Comparison of ENCODE assay signal across 1 cellular context in genomic region chr1:7688659-7689058, GRCh38.
A peak's percentile ranks its signal among the peaks of the same experiment; 100 is the strongest.
TF ChIP-seq lines count a peak whose summit lies in the region.

No MANE protein-coding gene starts in this region.

TF ChIP-seq in HepG2, 621 proteins besides CTCF, POLR2A, EP300 and RAD21 (continued from another document):
- TF ChIP-seq EHMT2 (IDR thresholded peaks at IDR 0.05; ENCODE audit: borderline replicate concordance, low read depth, low read length): no peak
- no peak for TF ChIP-seq ZNF749 (CRISPR knock-in tag; IDR thresholded peaks at IDR 0.05; ENCODE audit: borderline replicate concordance)
- TF ChIP-seq CREM (IDR thresholded peaks at IDR 0.05): peak; percentile 35; the same call in 1 of the 2 replicates
- no peak for TF ChIP-seq CREM (CRISPR knock-in tag; IDR thresholded peaks at IDR 0.05)
- TF ChIP-seq CCDC6 (CRISPR knock-in tag; IDR thresholded peaks at IDR 0.05): no peak
- TF ChIP-seq KLF13 (CRISPR knock-in tag; IDR thresholded peaks at IDR 0.05): no peak
- TF ChIP-seq LCORL (IDR thresholded peaks at IDR 0.05): no peak
- TF ChIP-seq LCORL (CRISPR knock-in tag; IDR thresholded peaks at IDR 0.05): peak; percentile 93
- no peak for TF ChIP-seq RNF219 (CRISPR knock-in tag; IDR thresholded peaks at IDR 0.05)
- TF ChIP-seq NFYB (CRISPR knock-in tag; IDR thresholded peaks at IDR 0.05): peak; percentile 37; the same call in 1 of the 2 replicates
- no peak for TF ChIP-seq ZNF512 (CRISPR knock-in tag; IDR thresholded peaks at IDR 0.05)
- peak; percentile 31; the same call in 1 of the 2 replicates for TF ChIP-seq ZNF605 (CRISPR knock-in tag; IDR thresholded peaks at IDR 0.05)
- TF ChIP-seq LRRFIP1 (CRISPR knock-in tag; conservative IDR thresholded peaks at IDR 0.05): no peak
- TF ChIP-seq ZNF589 (CRISPR knock-in tag; conservative IDR thresholded peaks at IDR 0.05): no peak
- TF ChIP-seq ZEB1 (IDR thresholded peaks at IDR 0.05; ENCODE audit: insufficient replicate concordance, low read depth): peak; percentile 82
- TF ChIP-seq DPF2 (CRISPR knock-in tag; IDR thresholded peaks at IDR 0.05; ENCODE audit: borderline replicate concordance, low read depth): peak; percentile 78
- peak; percentile 91 for TF ChIP-seq HNF4G (IDR thresholded peaks at IDR 0.05; ENCODE audit: borderline replicate concordance, low read depth, low read length)
- TF ChIP-seq HNF4G (CRISPR knock-in tag; IDR thresholded peaks at IDR 0.05; ENCODE audit: borderline replicate concordance, low read depth): peak; percentile 81; the same call in 1 of the 2 replicates
- TF ChIP-seq HMG20A (CRISPR knock-in tag; IDR thresholded peaks at IDR 0.05; ENCODE audit: borderline replicate concordance): peak; percentile 72; the same call in 1 of the 2 replicates
- TF ChIP-seq ZNF230 (CRISPR knock-in tag; IDR thresholded peaks at IDR 0.05): no peak
- no peak for TF ChIP-seq KDM6A (CRISPR knock-in tag; IDR thresholded peaks at IDR 0.05; ENCODE audit: low read depth)
- no peak for TF ChIP-seq GZF1 (CRISPR knock-in tag; IDR thresholded peaks at IDR 0.05)
- TF ChIP-seq, protein P1, sequence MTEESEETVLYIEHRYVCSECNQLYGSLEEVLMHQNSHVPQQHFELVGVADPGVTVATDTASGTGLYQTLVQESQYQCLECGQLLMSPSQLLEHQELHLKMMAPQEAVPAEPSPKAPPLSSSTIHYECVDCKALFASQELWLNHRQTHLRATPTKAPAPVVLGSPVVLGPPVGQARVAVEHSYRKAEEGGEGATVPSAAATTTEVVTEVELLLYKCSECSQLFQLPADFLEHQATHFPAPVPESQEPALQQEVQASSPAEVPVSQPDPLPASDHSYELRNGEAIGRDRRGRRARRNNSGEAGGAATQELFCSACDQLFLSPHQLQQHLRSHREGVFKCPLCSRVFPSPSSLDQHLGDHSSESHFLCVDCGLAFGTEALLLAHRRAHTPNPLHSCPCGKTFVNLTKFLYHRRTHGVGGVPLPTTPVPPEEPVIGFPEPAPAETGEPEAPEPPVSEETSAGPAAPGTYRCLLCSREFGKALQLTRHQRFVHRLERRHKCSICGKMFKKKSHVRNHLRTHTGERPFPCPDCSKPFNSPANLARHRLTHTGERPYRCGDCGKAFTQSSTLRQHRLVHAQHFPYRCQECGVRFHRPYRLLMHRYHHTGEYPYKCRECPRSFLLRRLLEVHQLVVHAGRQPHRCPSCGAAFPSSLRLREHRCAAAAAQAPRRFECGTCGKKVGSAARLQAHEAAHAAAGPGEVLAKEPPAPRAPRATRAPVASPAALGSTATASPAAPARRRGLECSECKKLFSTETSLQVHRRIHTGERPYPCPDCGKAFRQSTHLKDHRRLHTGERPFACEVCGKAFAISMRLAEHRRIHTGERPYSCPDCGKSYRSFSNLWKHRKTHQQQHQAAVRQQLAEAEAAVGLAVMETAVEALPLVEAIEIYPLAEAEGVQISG (CRISPR knock-in tag; IDR thresholded peaks at IDR 0.05): no peak
- TF ChIP-seq JUN (CRISPR knock-in tag; IDR thresholded peaks at IDR 0.05): peak; percentile 24; the same call in 1 of the 2 replicates
- peak; percentile 35; the same call in 1 of the 2 replicates for TF ChIP-seq THAP11 (CRISPR knock-in tag; IDR thresholded peaks at IDR 0.05)
- TF ChIP-seq, protein P2, sequence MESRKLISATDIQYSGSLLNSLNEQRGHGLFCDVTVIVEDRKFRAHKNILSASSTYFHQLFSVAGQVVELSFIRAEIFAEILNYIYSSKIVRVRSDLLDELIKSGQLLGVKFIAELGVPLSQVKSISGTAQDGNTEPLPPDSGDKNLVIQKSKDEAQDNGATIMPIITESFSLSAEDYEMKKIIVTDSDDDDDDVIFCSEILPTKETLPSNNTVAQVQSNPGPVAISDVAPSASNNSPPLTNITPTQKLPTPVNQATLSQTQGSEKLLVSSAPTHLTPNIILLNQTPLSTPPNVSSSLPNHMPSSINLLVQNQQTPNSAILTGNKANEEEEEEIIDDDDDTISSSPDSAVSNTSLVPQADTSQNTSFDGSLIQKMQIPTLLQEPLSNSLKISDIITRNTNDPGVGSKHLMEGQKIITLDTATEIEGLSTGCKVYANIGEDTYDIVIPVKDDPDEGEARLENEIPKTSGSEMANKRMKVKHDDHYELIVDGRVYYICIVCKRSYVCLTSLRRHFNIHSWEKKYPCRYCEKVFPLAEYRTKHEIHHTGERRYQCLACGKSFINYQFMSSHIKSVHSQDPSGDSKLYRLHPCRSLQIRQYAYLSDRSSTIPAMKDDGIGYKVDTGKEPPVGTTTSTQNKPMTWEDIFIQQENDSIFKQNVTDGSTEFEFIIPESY (CRISPR knock-in tag; IDR thresholded peaks at IDR 0.05): no peak
- TF ChIP-seq, protein P3, sequence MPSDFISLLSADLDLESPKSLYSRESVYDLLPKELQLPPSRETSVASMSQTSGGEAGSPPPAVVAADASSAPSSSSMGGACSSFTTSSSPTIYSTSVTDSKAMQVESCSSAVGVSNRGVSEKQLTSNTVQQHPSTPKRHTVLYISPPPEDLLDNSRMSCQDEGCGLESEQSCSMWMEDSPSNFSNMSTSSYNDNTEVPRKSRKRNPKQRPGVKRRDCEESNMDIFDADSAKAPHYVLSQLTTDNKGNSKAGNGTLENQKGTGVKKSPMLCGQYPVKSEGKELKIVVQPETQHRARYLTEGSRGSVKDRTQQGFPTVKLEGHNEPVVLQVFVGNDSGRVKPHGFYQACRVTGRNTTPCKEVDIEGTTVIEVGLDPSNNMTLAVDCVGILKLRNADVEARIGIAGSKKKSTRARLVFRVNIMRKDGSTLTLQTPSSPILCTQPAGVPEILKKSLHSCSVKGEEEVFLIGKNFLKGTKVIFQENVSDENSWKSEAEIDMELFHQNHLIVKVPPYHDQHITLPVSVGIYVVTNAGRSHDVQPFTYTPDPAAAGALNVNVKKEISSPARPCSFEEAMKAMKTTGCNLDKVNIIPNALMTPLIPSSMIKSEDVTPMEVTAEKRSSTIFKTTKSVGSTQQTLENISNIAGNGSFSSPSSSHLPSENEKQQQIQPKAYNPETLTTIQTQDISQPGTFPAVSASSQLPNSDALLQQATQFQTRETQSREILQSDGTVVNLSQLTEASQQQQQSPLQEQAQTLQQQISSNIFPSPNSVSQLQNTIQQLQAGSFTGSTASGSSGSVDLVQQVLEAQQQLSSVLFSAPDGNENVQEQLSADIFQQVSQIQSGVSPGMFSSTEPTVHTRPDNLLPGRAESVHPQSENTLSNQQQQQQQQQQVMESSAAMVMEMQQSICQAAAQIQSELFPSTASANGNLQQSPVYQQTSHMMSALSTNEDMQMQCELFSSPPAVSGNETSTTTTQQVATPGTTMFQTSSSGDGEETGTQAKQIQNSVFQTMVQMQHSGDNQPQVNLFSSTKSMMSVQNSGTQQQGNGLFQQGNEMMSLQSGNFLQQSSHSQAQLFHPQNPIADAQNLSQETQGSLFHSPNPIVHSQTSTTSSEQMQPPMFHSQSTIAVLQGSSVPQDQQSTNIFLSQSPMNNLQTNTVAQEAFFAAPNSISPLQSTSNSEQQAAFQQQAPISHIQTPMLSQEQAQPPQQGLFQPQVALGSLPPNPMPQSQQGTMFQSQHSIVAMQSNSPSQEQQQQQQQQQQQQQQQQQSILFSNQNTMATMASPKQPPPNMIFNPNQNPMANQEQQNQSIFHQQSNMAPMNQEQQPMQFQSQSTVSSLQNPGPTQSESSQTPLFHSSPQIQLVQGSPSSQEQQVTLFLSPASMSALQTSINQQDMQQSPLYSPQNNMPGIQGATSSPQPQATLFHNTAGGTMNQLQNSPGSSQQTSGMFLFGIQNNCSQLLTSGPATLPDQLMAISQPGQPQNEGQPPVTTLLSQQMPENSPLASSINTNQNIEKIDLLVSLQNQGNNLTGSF (CRISPR knock-in tag; IDR thresholded peaks at IDR 0.05): no peak
- no peak for TF ChIP-seq RBM22 (optimal IDR thresholded peaks at IDR 0.05; ENCODE audit: low read length)
- TF ChIP-seq ZNF577 (CRISPR knock-in tag; IDR thresholded peaks at IDR 0.05; ENCODE audit: borderline replicate concordance, low read depth): no peak
- peak in 1 of 2 experiments; percentile 35; a peak in 1 of 4 replicates for TF ChIP-seq HMGXB4 (CRISPR knock-in tag; IDR thresholded peaks at IDR 0.05; ENCODE audit: borderline replicate concordance in 1 of 2, low read depth in 1 of 2)
- no peak for TF ChIP-seq RFX1 (IDR thresholded peaks at IDR 0.05)
- TF ChIP-seq, protein P4, sequence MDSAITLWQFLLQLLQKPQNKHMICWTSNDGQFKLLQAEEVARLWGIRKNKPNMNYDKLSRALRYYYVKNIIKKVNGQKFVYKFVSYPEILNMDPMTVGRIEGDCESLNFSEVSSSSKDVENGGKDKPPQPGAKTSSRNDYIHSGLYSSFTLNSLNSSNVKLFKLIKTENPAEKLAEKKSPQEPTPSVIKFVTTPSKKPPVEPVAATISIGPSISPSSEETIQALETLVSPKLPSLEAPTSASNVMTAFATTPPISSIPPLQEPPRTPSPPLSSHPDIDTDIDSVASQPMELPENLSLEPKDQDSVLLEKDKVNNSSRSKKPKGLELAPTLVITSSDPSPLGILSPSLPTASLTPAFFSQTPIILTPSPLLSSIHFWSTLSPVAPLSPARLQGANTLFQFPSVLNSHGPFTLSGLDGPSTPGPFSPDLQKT (CRISPR knock-in tag; IDR thresholded peaks at IDR 0.05; ENCODE audit: borderline replicate concordance): no peak
- TF ChIP-seq SIX1 (CRISPR knock-in tag; IDR thresholded peaks at IDR 0.05; ENCODE audit: borderline replicate concordance): no peak; the same call in 1 of the 2 replicates
- peak; percentile 97 for TF ChIP-seq PHF21A (CRISPR knock-in tag; IDR thresholded peaks at IDR 0.05)
- TF ChIP-seq NR1H2 (CRISPR knock-in tag; IDR thresholded peaks at IDR 0.05; ENCODE audit: borderline replicate concordance, low read depth): no peak
- no peak for TF ChIP-seq SRSF4 (IDR thresholded peaks at IDR 0.05; ENCODE audit: low read depth, low read length, poor library complexity, severe bottlenecking)
- TF ChIP-seq, protein P5, sequence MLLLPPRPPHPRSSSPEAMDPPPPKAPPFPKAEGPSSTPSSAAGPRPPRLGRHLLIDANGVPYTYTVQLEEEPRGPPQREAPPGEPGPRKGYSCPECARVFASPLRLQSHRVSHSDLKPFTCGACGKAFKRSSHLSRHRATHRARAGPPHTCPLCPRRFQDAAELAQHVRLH (CRISPR knock-in tag; IDR thresholded peaks at IDR 0.05; ENCODE audit: borderline replicate concordance, low read depth): no peak
- TF ChIP-seq HNRNPK (IDR thresholded peaks at IDR 0.05; ENCODE audit: low read depth, low read length, poor library complexity, severe bottlenecking): no peak
- peak; percentile 30 for TF ChIP-seq PHF5A (CRISPR knock-in tag; IDR thresholded peaks at IDR 0.05; ENCODE audit: low read depth, unreplicated experiment)
- TF ChIP-seq ATRX (CRISPR knock-in tag; IDR thresholded peaks at IDR 0.05; ENCODE audit: borderline replicate concordance): no peak
- peak; percentile 47; the same call in 1 of the 2 replicates for TF ChIP-seq FOXA3 (CRISPR knock-in tag; IDR thresholded peaks at IDR 0.05)
- peak; percentile 77 for TF ChIP-seq MED1 (CRISPR knock-in tag; IDR thresholded peaks at IDR 0.05)
- TF ChIP-seq SP5 (CRISPR knock-in tag; IDR thresholded peaks at IDR 0.05; ENCODE audit: borderline replicate concordance, low read depth): peak; percentile 37; the same call in 1 of the 2 replicates
